Comparison of ENCODE assay signal across 7 cellular contexts in genomic region chr17:19203430-19203829, GRCh38. TPM values are rescaled to one million over a fixed set of nuclear protein-coding genes. Genes with fewer than 3 reads are reported as not detected.
A peak's percentile ranks its signal among the peaks of the same experiment; 100 is the strongest.
DNase-seq lines count a peak whose midpoint lies in the region; ATAC-seq, FAIRE-seq and TF ChIP-seq lines count a peak whose summit lies in the region.
"Not testable (repeated sequence)": the region's sequence is repeated elsewhere in the genome, so short reads cannot be mapped to it uniquely, and the experiment has no call there.

No MANE protein-coding gene starts in this region.

- not testable (repeated sequence) for H3K36me3 Mint-ChIP-seq in WTC11

- ATAC-seq in IMR-90 (ENCODE audit: low read depth) (peak; percentile 29; the same call in 1 of the 2 replicates), WTC11 (peak; percentile 5; the same call in 1 of the 2 replicates), esophagus mucosa (peak; percentile 9), heart left ventricle (peak; percentile 14 to 78 (median 43)), right cardiac atrium (peak; percentile 61 to 66), HepG2 (peak; percentile 54), psoas muscle (peak in 3 of 4 donors; percentile 10 to 23 (median 23))

- no CpG with 5 or more reads among the region's 3 CpGs for WGBS in IMR-90 (ENCODE audit: extremely low coverage in 2 of 2, insufficient read length in 1 of 2), 2 experiments
- no CpG with 5 or more reads among the region's 3 CpGs for WGBS in heart left ventricle, 4 donors
- WGBS in right cardiac atrium, result no CpG with 5 or more reads among the region's 3 CpGs
- WGBS in HepG2 (ENCODE audit: low lambda C conversion rate), result no CpG with 5 or more reads among the region's 3 CpGs
- WGBS in psoas muscle, 3 donors, result no CpG with 5 or more reads among the region's 3 CpGs

- not testable (repeated sequence) for H2BK120ac ChIP-seq in IMR-90 (ENCODE audit: low read depth, low read length)

- H3K18ac ChIP-seq in IMR-90 (ENCODE audit: low read depth, low read length), result not testable (repeated sequence)

- H3K4me3 Mint-ChIP-seq in WTC11, result not testable (repeated sequence)

- CTCF ChIA-PET in IMR-90 (lab: Yijun Ruan, JAX); WTC11 (lab: Charles Lee); HepG2 (lab: Yijun Ruan, JAX; ENCODE audit: low intra/inter-chr PET ratio, low total read pairs): not testable (repeated sequence)

- dilution Hi-C loops in IMR-90 (cut with HindIII; ENCODE audit: low sequenced_read_pairs, unreplicated experiment), result not testable (repeated sequence)

- H3K56ac ChIP-seq in IMR-90 (ENCODE audit: extremely low read depth, insufficient read depth, low read length), result not testable (repeated sequence)

- TF ChIP-seq EP300 in HepG2 (IDR thresholded peaks at IDR 0.05; ENCODE audit: low read depth in 2 of 2, low read length in 2 of 2); HepG2 (CRISPR knock-in tag; IDR thresholded peaks at IDR 0.05; ENCODE audit: borderline replicate concordance): not testable (repeated sequence)

- BruUV-seq in IMR-90 (replicated peaks; lab: Mats Ljungman, UMichigan); HepG2 (replicated peaks; lab: Mats Ljungman, UMichigan): not testable (repeated sequence)

- not testable (repeated sequence) for H3K36me3 ChIP-seq in IMR-90 (ENCODE audit: control insufficient read depth, insufficient read depth, low read length); heart left ventricle; HepG2 (replicated peaks in 1 of 2; ENCODE audit: control insufficient read depth in 1 of 2, insufficient read depth in 2 of 2, low read length in 2 of 2); psoas muscle (ENCODE audit: insufficient read depth in 1 of 2, low read depth in 1 of 2)

- not testable (repeated sequence) for H4K91ac ChIP-seq in IMR-90 (ENCODE audit: insufficient read depth, low read depth, low read length)

- not testable (repeated sequence) for H4K20me1 ChIP-seq in IMR-90 (ENCODE audit: insufficient read depth, low read length); HepG2 (ENCODE audit: insufficient read depth, low read length)

- TF ChIP-seq RAD21 in IMR-90 (IDR thresholded peaks at IDR 0.05; ENCODE audit: low read length); HepG2 (CRISPR knock-in tag; IDR thresholded peaks at IDR 0.05): not testable (repeated sequence)

- not testable (repeated sequence) for H2AK9ac ChIP-seq in IMR-90 (replicated peaks; ENCODE audit: low read depth, low read length, poor library complexity)

- not testable (repeated sequence) for H3K79me2 ChIP-seq in HepG2 (ENCODE audit: insufficient read depth, low read length)

- H4K8ac ChIP-seq in IMR-90 (ENCODE audit: low read depth in 2 of 2, low read length in 2 of 2), result not testable (repeated sequence)

- not testable (repeated sequence) for H3K23ac ChIP-seq in IMR-90 (ENCODE audit: low read depth, low read length)

- H3K27ac Mint-ChIP-seq in WTC11, result not testable (repeated sequence)

- not testable (repeated sequence) for TF ChIP-seq POLR2A in IMR-90 (IDR thresholded peaks at IDR 0.05; ENCODE audit: low read depth, low read length); heart left ventricle (IDR thresholded peaks at IDR 0.05); HepG2 (IDR thresholded peaks at IDR 0.05; ENCODE audit: insufficient read depth in 1 of 2, low read depth in 2 of 2, low read length in 2 of 2)

- FAIRE-seq in HepG2 (lab: Jason Lieb, UNC), result not testable (repeated sequence)

- H3K27me3 Mint-ChIP-seq in WTC11 (ENCODE audit: low read depth), result not testable (repeated sequence)

- TF ChIP-seq CTCF in IMR-90 (conservative IDR thresholded peaks at IDR 0.05; ENCODE audit: low read depth, low read length); WTC11 (IDR thresholded peaks at IDR 0.05); heart left ventricle (IDR thresholded peaks at IDR 0.05); HepG2 (CRISPR knock-in tag; IDR thresholded peaks at IDR 0.05); psoas muscle (IDR thresholded peaks at IDR 0.05): not testable (repeated sequence)

- not testable (repeated sequence) for H3K9ac ChIP-seq in IMR-90 (ENCODE audit: low read depth, low read length); HepG2 (ENCODE audit: insufficient read depth, low read depth, low read length)

- in situ Hi-C loops in IMR-90 (cut with MboI; ENCODE audit: low sequenced_read_pairs); HepG2 (cut with HindIII; ENCODE audit: extremely low pct_ligation_motif_present, low pct_unique_long_range_greater_than_20kb): not testable (repeated sequence)

- not testable (repeated sequence) for H3K4me3 ChIP-seq in IMR-90 (ENCODE audit: insufficient read depth, low read depth, low read length); heart left ventricle; right cardiac atrium (ENCODE audit: low read length); HepG2 (replicated peaks in 1 of 3; ENCODE audit: insufficient read depth in 1 of 3, low read depth in 2 of 3, low read length in 3 of 3); psoas muscle

- H3K9me3 ChIP-seq in IMR-90 (ENCODE audit: control insufficient read depth, insufficient read depth, low read length); heart left ventricle; right cardiac atrium (ENCODE audit: control insufficient read depth, low read length); HepG2 (ENCODE audit: low read length); psoas muscle: not testable (repeated sequence)

- not testable (repeated sequence) for H3K14ac ChIP-seq in IMR-90 (replicated peaks; ENCODE audit: low read depth, low read length)

- not testable (repeated sequence) for H3K4me1 Mint-ChIP-seq in WTC11

- H3K27ac ChIP-seq in IMR-90 (ENCODE audit: insufficient read depth, low read length); heart left ventricle; right cardiac atrium (ENCODE audit: low read length); HepG2 (ENCODE audit: extremely low read length, insufficient read depth, low read length); psoas muscle: not testable (repeated sequence)

- not testable (repeated sequence) for H3K4ac ChIP-seq in IMR-90 (ENCODE audit: low read depth, low read length)

- H3K9me1 ChIP-seq in IMR-90 (ENCODE audit: insufficient read depth, low read length), result not testable (repeated sequence)

- H3K79me1 ChIP-seq in IMR-90 (ENCODE audit: low read depth in 1 of 2, low read length in 2 of 2), result not testable (repeated sequence)

- intact Hi-C loops in IMR-90 (cut with micrococcal nuclease); heart left ventricle (cut with DNase I); right cardiac atrium (cut with DNase I); HepG2 (cut with micrococcal nuclease; ENCODE audit: unreplicated experiment); psoas muscle (cut with DNase I): not testable (repeated sequence)

- not testable (repeated sequence) for H2BK5ac ChIP-seq in IMR-90 (ENCODE audit: low read depth, low read length, poor library complexity, severe bottlenecking)

- not testable (repeated sequence) for H3K4me2 ChIP-seq in IMR-90 (ENCODE audit: low read depth, low read length); HepG2 (ENCODE audit: low read depth, low read length)

- H2AFZ ChIP-seq in IMR-90 (replicated peaks; ENCODE audit: low read length, poor library complexity); HepG2 (ENCODE audit: low read length): not testable (repeated sequence)

- not testable (repeated sequence) for H2BK20ac ChIP-seq in IMR-90 (ENCODE audit: low read depth, low read length)

- POLR2A ChIA-PET in IMR-90 (lab: Charles Lee; ENCODE audit: unreplicated experiment); WTC11 (lab: Charles Lee); HepG2 (lab: Yijun Ruan, JAX): not testable (repeated sequence)

- not testable (repeated sequence) for H3K9me3 Mint-ChIP-seq in WTC11

- H3K4me1 ChIP-seq in IMR-90 (ENCODE audit: control insufficient read depth, insufficient read depth, low read length); heart left ventricle; right cardiac atrium (ENCODE audit: control insufficient read depth, insufficient read depth, low read length); HepG2 (ENCODE audit: insufficient read depth, low read length); psoas muscle: not testable (repeated sequence)

- not testable (repeated sequence) for H3K27me3 ChIP-seq in IMR-90 (ENCODE audit: control insufficient read depth, insufficient read depth, low read length); heart left ventricle; right cardiac atrium (ENCODE audit: control insufficient read depth, insufficient read depth); HepG2 (ENCODE audit: control insufficient read depth in 1 of 2, insufficient read depth in 2 of 2, low read length in 2 of 2); psoas muscle (ENCODE audit: insufficient read depth in 3 of 3, low read length in 2 of 3)

- not testable (repeated sequence) for H2AK5ac ChIP-seq in IMR-90 (ENCODE audit: low read depth, low read length)

- not testable (repeated sequence) for H2BK15ac ChIP-seq in IMR-90 (ENCODE audit: low read depth, low read length)

- not testable (repeated sequence) for H4K5ac ChIP-seq in IMR-90 (ENCODE audit: low read depth, low read length)

- not testable (repeated sequence) for DNase-seq in IMR-90; WTC11 (ENCODE audit: low spot score); heart left ventricle; right cardiac atrium; HepG2 (ENCODE audit: low spot score); psoas muscle

RNA-seq across cellular contexts. Expression of gene EPN2, which starts 33.7 kb away (rescaled TPM):
- total RNA-seq in IMR-90 (2012; rRNA removed), result 14.9 and 19.4 TPM in 2 replicates
- polyA plus RNA-seq in IMR-90 (2012; rRNA removed), result 25.3 and 28.0 TPM in 2 replicates
- 23.7 and 47.8 TPM in 2 replicates for polyA plus RNA-seq in IMR-90 (2012; cell fraction: cytosol; rRNA removed)
- 84.7 and 99.7 TPM in 2 replicates for polyA plus RNA-seq in IMR-90 (2012; cell fraction: nucleus; rRNA removed; ENCODE audit: low replicate concordance)
- 48.8 to 62.7 TPM (median 62.3 TPM) in 3 replicates for total RNA-seq in WTC11 (2021)
- total RNA-seq in esophagus mucosa, result 68.3 TPM
- total RNA-seq in heart left ventricle, result 100 to 1,000 TPM in 1 of 9 donors, 10 to 100 TPM in 8; 43.9 to 114 (median 73.9) TPM
- polyA plus RNA-seq in heart left ventricle, result 10 to 100 TPM; 26.4 to 37.9 TPM
- 100 to 1,000 TPM in 3 of 4 donors, 10 to 100 TPM in 1; 83.3 to 138 (median 121) TPM for total RNA-seq in right cardiac atrium
- polyA plus RNA-seq in right cardiac atrium, result 50.2 TPM
- 7.8 and 9.3 TPM in 2 replicates for total RNA-seq in HepG2 (2016; rRNA removed; fragmentation: Illumina TruSeq; extraction: Trizol)
- 7.1 and 8.4 TPM in 2 replicates for total RNA-seq in HepG2 (2016; cell fraction: cytosol; rRNA removed; fragmentation: Illumina TruSeq; extraction: Trizol; ENCODE audit: low read depth)
- total RNA-seq in HepG2 (2016; cell fraction: insoluble cytoplasmic fraction; rRNA removed; fragmentation: Illumina TruSeq; extraction: Trizol), result 6.5 and 7.5 TPM in 2 replicates
- total RNA-seq in HepG2 (2016; cell fraction: membrane; rRNA removed; fragmentation: Illumina TruSeq; extraction: Trizol), result 7.8 and 13.2 TPM in 2 replicates
- 12.8 and 15.5 TPM in 2 replicates for total RNA-seq in HepG2 (2016; cell fraction: nucleus; rRNA removed; fragmentation: Illumina TruSeq; extraction: Trizol)
- polyA plus RNA-seq in HepG2 (2011; rRNA removed), result 17.8 and 19.2 TPM in 2 replicates
- 15.5 and 16.2 TPM in 2 replicates for polyA plus RNA-seq in HepG2 (2011; cell fraction: cytosol; rRNA removed)
- 41.0 and 65.6 TPM in 2 replicates for polyA plus RNA-seq in HepG2 (2011; cell fraction: nucleus; rRNA removed)
- polyA plus RNA-seq in HepG2 (2012), result 17.0 and 18.3 TPM in 2 replicates
- 2.5 and 3.6 TPM in 2 replicates for polyA plus RNA-seq in HepG2 (2016; cell fraction: cytosol; fragmentation: Illumina TruSeq; extraction: Trizol; ENCODE audit: low read depth)
- polyA plus RNA-seq in HepG2 (2016; cell fraction: insoluble cytoplasmic fraction; fragmentation: Illumina TruSeq; extraction: Trizol; ENCODE audit: low read depth), result 9.1 and 11.8 TPM in 2 replicates
- polyA plus RNA-seq in HepG2 (2016; cell fraction: membrane; fragmentation: Illumina TruSeq; extraction: Trizol; ENCODE audit: low read depth), result 4.7 and 5.3 TPM in 2 replicates
- 21.2 and 21.7 TPM in 2 replicates for polyA plus RNA-seq in HepG2 (2016; cell fraction: nucleus; fragmentation: Illumina TruSeq; extraction: Trizol; ENCODE audit: insufficient read depth, low read depth)
- 33.4 and 37.5 TPM in 2 replicates for polyA minus RNA-seq in HepG2 (2011; rRNA and poly(A)+ RNA removed; ENCODE audit: low replicate concordance)
- 13.2 and 14.8 TPM in 2 replicates for polyA minus RNA-seq in HepG2 (2011; cell fraction: cytosol; rRNA and poly(A)+ RNA removed)
- 30.2 and 31.4 TPM in 2 replicates for polyA minus RNA-seq in HepG2 (2011; cell fraction: nucleus; rRNA and poly(A)+ RNA removed)
- 10 to 100 TPM; 23.6 to 36.0 (median 26.9) TPM for total RNA-seq in psoas muscle
- polyA plus RNA-seq in psoas muscle, result 10 to 100 TPM; 11.6 to 27.2 (median 12.2) TPM

Comparison
In these comparisons a context has a peak if more than half of its experiments do, and no peak if none do; other contexts are left out.
1. ATAC-seq: peak in every context shown above with its lines; median percentile 64 in right cardiac atrium; 54 in HepG2; 43 in heart left ventricle; 29 in IMR-90; 23 in psoas muscle; 9 in esophagus mucosa; 5 in WTC11.